In genomic region chr6:16739329-16739801, GRCh38 we compare ENCODE assay signal across 11 cellular contexts. TPM values are rescaled to one million over a fixed set of nuclear protein-coding genes. Genes with fewer than 3 reads are reported as not detected.
DNase-seq lines count a peak whose midpoint lies in the region; ATAC-seq, FAIRE-seq and TF ChIP-seq lines count a peak whose summit lies in the region.
"Had no signal": no experiment of that assay in that cellular context is flagged by ENCODE, and none has a peak within 500 bp of the region (broad histone marks: within the 10 kb centered on the region; RNA-seq: fewer than 3 reads in every experiment).

No MANE protein-coding gene starts in this region.

- no peaks in the 10 kb centered on the region for H3K9me3 ChIP-seq in CD4-positive, alpha-beta T cell (ENCODE audit: control insufficient read depth, low read length)
- H3K9me3 ChIP-seq in osteoblast (ENCODE audit: low read depth, low read length) (no peaks in the 10 kb centered on the region), small intestine (ENCODE audit: control insufficient read depth, low read depth) (no peaks in the 10 kb centered on the region)

- ATAC-seq in CD4-positive, alpha-beta T cell (ENCODE audit: poor library complexity): no peak
- ATAC-seq in HG03460 (IDR thresholded peaks at IDR 0.05; ENCODE audit: unreplicated experiment): no peak

- 80 to 89% (median 88%) methylated on average over 7 of the region's 7 CpGs for WGBS in small intestine, 3 donors

- H3K4me1 Mint-ChIP-seq in CD4-positive, alpha-beta T cell (ENCODE audit: low read depth): peaks cover 65% of the 10 kb centered on the region

- no peak for DNase-seq in CD4-positive, alpha-beta T cell
- peak; percentile 72 for DNase-seq in RPMI7951 (ENCODE audit: low read depth)
- peak; percentile 75 for DNase-seq in fibroblast of mammary gland (ENCODE audit: low read depth)
- no peak for DNase-seq in osteoblast (ENCODE audit: insufficient read length, low spot score, missing footprints)
- DNase-seq in small intestine: no peak
- no peak for DNase-seq in NCI-H345 treated with DMSO at 0.1 percent for 48 hours (lab: John Stamatoyannopoulos, UW; ENCODE audit: unreplicated experiment)
- no peak for DNase-seq in activated naive CD4-positive, alpha-beta T cell treated with Interleukin-2 at 50 U/mL for 16 hours
- DNase-seq: activated CD4-positive, alpha-beta memory T cell treated with anti-CD3 and anti-CD28 coated beads, Interleukin-2, amount 10 ng/mL, durations not matched to agents 7 days and 5 days; NCI-H1436 treated with DMSO at 0.1 percent for 48 hours had no signal

- CTCF ChIA-PET in CD4-positive, alpha-beta T cell (lab: Charles Lee): interaction anchor here (1.0 to 1.7 kb wide), 5 partner anchors 8 to 226 kb away, joined by 3 to 5 read pairs (median 4); no protein-coding TSS in a partner anchor

- FAIRE-seq in small intestine (lab: Jason Lieb, UNC): no peak
- FAIRE-seq: GM12892 had no signal

- H3K36me3 ChIP-seq in osteoblast (ENCODE audit: insufficient read depth, low read length): no peaks in the 10 kb centered on the region
- H3K36me3 ChIP-seq in small intestine (ENCODE audit: control insufficient read depth in 2 of 2, insufficient read depth in 2 of 2, low read length in 2 of 2): peaks cover 0 to 3% of the 10 kb centered on the region in 2 donors

- no peak overlapping the region for H3K27ac ChIP-seq in CD4-positive, alpha-beta T cell (ENCODE audit: low read depth, low read length)
- H3K27ac ChIP-seq in osteoblast (ENCODE audit: low read depth, low read length): peak overlapping the region; percentile 98
- no peak overlapping the region for H3K27ac ChIP-seq in small intestine (ENCODE audit: low read depth in 1 of 2, low read length in 1 of 2)

- H3K36me3 Mint-ChIP-seq in CD4-positive, alpha-beta T cell (ENCODE audit: low read depth): peaks cover 19% of the 10 kb centered on the region

- H3K4me2 ChIP-seq in osteoblast (ENCODE audit: insufficient read depth, low read length): no peak overlapping the region

- no peak overlapping the region for H2AFZ ChIP-seq in osteoblast (ENCODE audit: low read length)

- H3K79me2 ChIP-seq in osteoblast (ENCODE audit: insufficient read depth, low read length): peaks cover 52% of the 10 kb centered on the region

- H3K4me1 ChIP-seq in osteoblast (ENCODE audit: insufficient read depth, low read length) (peaks cover 61% of the 10 kb centered on the region), small intestine (ENCODE audit: control insufficient read depth in 2 of 2, insufficient read depth in 1 of 2, low read depth in 1 of 2, low read length in 1 of 2) (peaks cover 0 to 7% of the 10 kb centered on the region in 2 donors)

- H3K27me3 Mint-ChIP-seq in CD4-positive, alpha-beta T cell: no peaks in the 10 kb centered on the region
- H3K27me3 Mint-ChIP-seq: activated CD4-positive, alpha-beta memory T cell treated with anti-CD3 and anti-CD28 coated beads, Interleukin-2, amount 10 ng/mL, durations not matched to agents 7 days and 5 days had no signal

- no peak overlapping the region for H3K4me3 Mint-ChIP-seq in CD4-positive, alpha-beta T cell
- H3K4me3 Mint-ChIP-seq: activated CD4-positive, alpha-beta memory T cell treated with anti-CD3 and anti-CD28 coated beads, Interleukin-2, amount 10 ng/mL, durations not matched to agents 7 days and 5 days had no signal

- TF ChIP-seq CTCF in CD4-positive, alpha-beta T cell (IDR thresholded peaks at IDR 0.05): peak; percentile 39
- no peak for TF ChIP-seq CTCF in fibroblast of mammary gland (conservative IDR thresholded peaks at IDR 0.05; ENCODE audit: control insufficient read depth, insufficient read depth, low read depth, low read length)
- TF ChIP-seq CTCF in osteoblast (IDR thresholded peaks at IDR 0.05; ENCODE audit: extremely low read depth, low read depth, low read length): peak; percentile 7

- POLR2A ChIA-PET in CD4-positive, alpha-beta T cell (lab: Charles Lee): interaction anchor here (0.9 to 3.8 kb wide), 3 partner anchors 10 to 23 kb away, joined by 3 to 23 read pairs (median 5); partner anchors contain the start of gene ATXN1

- H4K20me1 ChIP-seq in osteoblast (ENCODE audit: insufficient read depth, low read length): no peaks in the 10 kb centered on the region

- intact Hi-C loops in CD4-positive, alpha-beta T cell (cut with DNase I, micrococcal nuclease): loop anchor here (2.0 to 10.0 kb wide), 3 partner anchors 19 to 225 kb away; no protein-coding TSS in a partner anchor

- H3K9me3 Mint-ChIP-seq in CD4-positive, alpha-beta T cell: no peaks in the 10 kb centered on the region
- H3K9me3 Mint-ChIP-seq: activated CD4-positive, alpha-beta memory T cell treated with anti-CD3 and anti-CD28 coated beads, Interleukin-2, amount 10 ng/mL, durations not matched to agents 7 days and 5 days had no signal

- H3K4me3 ChIP-seq in fibroblast of mammary gland (ENCODE audit: control insufficient read depth, low read depth, low read length) (no peak overlapping the region), osteoblast (ENCODE audit: insufficient read depth, low read length) (no peak overlapping the region), small intestine (ENCODE audit: low read depth in 1 of 2, low read length in 2 of 2) (no peak overlapping the region)

- no peaks in the 10 kb centered on the region for H3K27me3 ChIP-seq in CD4-positive, alpha-beta T cell (ENCODE audit: control insufficient read depth, insufficient read depth, low read length)
- H3K27me3 ChIP-seq in osteoblast (ENCODE audit: insufficient read depth, low read length) (no peaks in the 10 kb centered on the region), small intestine (ENCODE audit: control insufficient read depth in 2 of 2, insufficient read depth in 2 of 2, low read length in 2 of 2) (no peaks in the 10 kb centered on the region)

- no peak overlapping the region for H3K27ac Mint-ChIP-seq in CD4-positive, alpha-beta T cell
- H3K27ac Mint-ChIP-seq: activated CD4-positive, alpha-beta memory T cell treated with anti-CD3 and anti-CD28 coated beads, Interleukin-2, amount 10 ng/mL, durations not matched to agents 7 days and 5 days had no signal

RNA-seq across cellular contexts. Expression of gene ATXN1, which starts 21.9 kb away (rescaled TPM):
- 10 to 100 TPM; 74.2 to 76.7 TPM for total RNA-seq in CD4-positive, alpha-beta T cell
- 29.1 and 31.2 TPM in 2 replicates for total RNA-seq in RPMI7951 (2014; rRNA removed; shearing (Covaris generic))
- 44.2 and 48.5 TPM in 2 replicates for total RNA-seq in osteoblast
- 1 to 10 TPM; 4.6 to 6.5 (median 5.4) TPM for polyA plus RNA-seq in small intestine

Comparison
In these comparisons a context has a peak if more than half of its experiments do, and no peak if none do; other contexts are left out.
1. DNase-seq: peak in RPMI7951 (single experiment) and fibroblast of mammary gland (single experiment); none in CD4-positive, alpha-beta T cell (0 of 10), osteoblast (single experiment), small intestine (single experiment), NCI-H345 treated with DMSO at 0.1 percent for 48 hours (single experiment) and activated naive CD4-positive, alpha-beta T cell treated with Interleukin-2 at 50 U/mL for 16 hours (single experiment).